8 cellular contexts compared by ENCODE assay signal in genomic region chr12:74537126-74537706, GRCh38. TPM values are rescaled to one million over a fixed set of nuclear protein-coding genes. Genes with fewer than 3 reads are reported as not detected.
DNase-seq lines count a peak whose midpoint lies in the region; ATAC-seq and TF ChIP-seq lines count a peak whose summit lies in the region.

No MANE protein-coding gene starts in this region.

- peak; percentile 37 to 39 for ATAC-seq in CD4-positive, CD25-positive, alpha-beta regulatory T cell (ENCODE audit: low read depth in 2 of 2)
- ATAC-seq in GM18907 (IDR thresholded peaks at IDR 0.05; ENCODE audit: unreplicated experiment) (peak; percentile 75), HG03103 (IDR thresholded peaks at IDR 0.05; ENCODE audit: low read depth, unreplicated experiment) (peak; percentile 49)

- peak; percentile 90 for TF ChIP-seq RAD21 in neural cell (conservative IDR thresholded peaks at IDR 0.05)

- H3K9me3 ChIP-seq in CD4-positive, CD25-positive, alpha-beta regulatory T cell (ENCODE audit: control insufficient read depth in 2 of 2, low read length in 2 of 2), result no peaks in the 10 kb centered on the region
- H3K9me3 ChIP-seq in WERI-Rb-1 (ENCODE audit: severe bottlenecking), result no peaks in the 10 kb centered on the region
- no peaks in the 10 kb centered on the region for H3K9me3 ChIP-seq in neural cell (ENCODE audit: low read length)

- peak in 2 of 3 donors; percentile 66 to 77 for DNase-seq in CD4-positive, CD25-positive, alpha-beta regulatory T cell
- DNase-seq in NCI-H2107 treated with DMSO at 0.1 percent for 48 hours (lab: John Stamatoyannopoulos, UW; ENCODE audit: unreplicated experiment) (peak; percentile 89), WERI-Rb-1 (no peak), fibroblast of the aortic adventitia (ENCODE audit: low read depth) (peak; percentile 77), NCI-H128 (lab: John Stamatoyannopoulos, UW; ENCODE audit: unreplicated experiment) (no peak)

- H3K9ac ChIP-seq in neural cell (ENCODE audit: low read length), result peak overlapping the region; percentile 98

- peak overlapping the region; percentile 95 for H3K27ac ChIP-seq in CD4-positive, CD25-positive, alpha-beta regulatory T cell (ENCODE audit: insufficient read depth, low read length, poor library complexity, severe bottlenecking)
- peak overlapping the region; percentile 96 for H3K27ac ChIP-seq in WERI-Rb-1
- H3K27ac ChIP-seq in neural cell (ENCODE audit: low read length), result peak overlapping the region; percentile 97

- TF ChIP-seq EP300 in neural cell (conservative IDR thresholded peaks at IDR 0.05; ENCODE audit: poor library complexity, severe bottlenecking), result no peak

- H3K4me3 ChIP-seq in CD4-positive, CD25-positive, alpha-beta regulatory T cell (ENCODE audit: low read depth, low read length), result peak overlapping the region; percentile 92
- peak overlapping the region; percentile 51 for H3K4me3 ChIP-seq in WERI-Rb-1 (ENCODE audit: low read depth, low read length)
- H3K4me3 ChIP-seq in fibroblast of the aortic adventitia (ENCODE audit: low read depth, low read length), result peak overlapping the region; percentile 95
- peak overlapping the region; percentile 94 for H3K4me3 ChIP-seq in neural cell (ENCODE audit: low read length)

- no peaks in the 10 kb centered on the region for H4K20me1 ChIP-seq in neural cell (ENCODE audit: insufficient read depth)

- H3K27ac Mint-ChIP-seq in CD4-positive, CD25-positive, alpha-beta regulatory T cell, result peak overlapping the region; percentile 98 to 100 (median 99)

- H2AFZ ChIP-seq in neural cell (ENCODE audit: low read depth, low read length), result peak overlapping the region; percentile 99

- H3F3A ChIP-seq in neural cell (ENCODE audit: insufficient read depth, low read length, poor library complexity, severe bottlenecking), result peaks cover 5% of the 10 kb centered on the region

- no peaks in the 10 kb centered on the region for H3K9me2 ChIP-seq in neural cell (ENCODE audit: insufficient read depth, low read length)

- peak overlapping the region; percentile 94 to 95 (median 94) for H3K4me3 Mint-ChIP-seq in CD4-positive, CD25-positive, alpha-beta regulatory T cell

- peaks cover 46% of the 10 kb centered on the region for H3K79me2 ChIP-seq in neural cell (replicated peaks; ENCODE audit: insufficient read depth, low read length)

- 0 out of 2 replicates have a peak, but pooled peaks have one; percentile 8 for TF ChIP-seq CTCF in WERI-Rb-1 (IDR thresholded peaks at IDR 0.05; ENCODE audit: low read depth, low read length)
- peak; percentile 63 for TF ChIP-seq CTCF in fibroblast of the aortic adventitia (IDR thresholded peaks at IDR 0.05; ENCODE audit: insufficient read depth, low read length)
- peak; percentile 91 for TF ChIP-seq CTCF in neural cell (IDR thresholded peaks at IDR 0.05; ENCODE audit: poor library complexity, severe bottlenecking)

- no peaks in the 10 kb centered on the region for H3K27me3 ChIP-seq in CD4-positive, CD25-positive, alpha-beta regulatory T cell (ENCODE audit: control insufficient read depth, insufficient read depth, low read length)
- H3K27me3 ChIP-seq in WERI-Rb-1 (ENCODE audit: insufficient read depth, low read depth, severe bottlenecking) (no peaks in the 10 kb centered on the region), neural cell (ENCODE audit: insufficient read depth, low read depth, low read length) (no peaks in the 10 kb centered on the region)

- H3K9me3 Mint-ChIP-seq in CD4-positive, CD25-positive, alpha-beta regulatory T cell, result no peaks in the 10 kb centered on the region

- H3K36me3 Mint-ChIP-seq in CD4-positive, CD25-positive, alpha-beta regulatory T cell, result peaks cover 35% of the 10 kb centered on the region

- peaks cover 4% of the 10 kb centered on the region for H3K27me3 Mint-ChIP-seq in CD4-positive, CD25-positive, alpha-beta regulatory T cell

- peaks cover 19% of the 10 kb centered on the region for H3K36me3 ChIP-seq in CD4-positive, CD25-positive, alpha-beta regulatory T cell (ENCODE audit: control insufficient read depth, insufficient read depth, low read length)
- H3K36me3 ChIP-seq in WERI-Rb-1 (peaks cover 42% of the 10 kb centered on the region), neural cell (ENCODE audit: insufficient read depth, low read length) (peaks cover 15% of the 10 kb centered on the region)

- peaks cover 37 to 58% (median 46%) of the 10 kb centered on the region in 4 donors for H3K4me1 Mint-ChIP-seq in CD4-positive, CD25-positive, alpha-beta regulatory T cell

- H3K4me2 ChIP-seq in neural cell (ENCODE audit: low read length), result peak overlapping the region; percentile 60

- peaks cover 41% of the 10 kb centered on the region for H3K4me1 ChIP-seq in CD4-positive, CD25-positive, alpha-beta regulatory T cell (ENCODE audit: control insufficient read depth, insufficient read depth, low read length, poor library complexity, severe bottlenecking)

TF ChIP-seq in neural cell, 6 proteins besides CTCF, POLR2A, EP300 and RAD21:
- TF ChIP-seq SMC3 (conservative IDR thresholded peaks at IDR 0.05; ENCODE audit: poor library complexity), result peak; percentile 86
- no peak for TF ChIP-seq REST (IDR thresholded peaks at IDR 0.05; ENCODE audit: borderline replicate concordance)

RNA-seq across cellular contexts. Expression of gene ATXN7L3B, which starts 0.4 kb away (rescaled TPM):
- total RNA-seq in CD4-positive, CD25-positive, alpha-beta regulatory T cell, result 39.4 TPM
- 10 to 100 TPM; 24.1 to 39.3 (median 34.6) TPM for polyA plus RNA-seq in CD4-positive, CD25-positive, alpha-beta regulatory T cell
- total RNA-seq in fibroblast of the aortic adventitia (ENCODE audit: low replicate concordance), result 22.5 and 41.3 TPM in 2 replicates
- polyA plus RNA-seq in neural cell, result 84.0 and 90.3 TPM in 2 replicates
- polyA minus RNA-seq in neural cell, result 165 and 167 TPM in 2 replicates

Comparison
In these comparisons a context has a peak if more than half of its experiments do, and no peak if none do; other contexts are left out.
1. DNase-seq: peak in CD4-positive, CD25-positive, alpha-beta regulatory T cell (2 of 3), NCI-H2107 treated with DMSO at 0.1 percent for 48 hours (single experiment) and fibroblast of the aortic adventitia (single experiment); none in WERI-Rb-1 (single experiment) and NCI-H128 (single experiment).
2. CTCF ChIP-seq: peak in every context shown above with its lines; median percentile 91 in neural cell; 63 in fibroblast of the aortic adventitia; 8 in WERI-Rb-1.
3. Peak in every context shown above with its lines, with median percentiles within 50 percentile points of each other: ATAC-seq, H3K27ac ChIP-seq and H3K4me3 ChIP-seq.